In the genomic region with DNA sequence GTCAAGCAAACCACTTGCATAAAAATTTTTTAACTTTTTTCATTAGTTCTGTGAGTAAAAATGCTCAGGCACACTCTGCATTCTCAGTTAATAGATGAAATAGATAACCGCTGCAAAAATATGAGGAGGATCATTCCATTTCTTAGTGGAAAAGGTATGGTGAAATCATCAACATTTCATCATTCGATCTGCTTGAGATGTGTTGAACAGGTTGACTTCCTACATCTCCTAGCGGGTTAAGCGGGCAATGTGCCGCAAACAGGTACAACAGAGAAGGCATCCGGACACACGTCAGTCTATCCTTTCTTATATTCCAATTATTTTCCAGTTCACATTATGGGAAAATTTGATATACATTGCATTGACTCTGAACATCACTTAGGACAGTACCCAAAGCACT, we compare ENCODE assay signal across 21 cellular contexts. TPM values are rescaled to one million over a fixed set of nuclear protein-coding genes. Genes with fewer than 3 reads are reported as not detected.
DNase-seq lines count a peak whose midpoint lies in the region; ATAC-seq and TF ChIP-seq lines count a peak whose summit lies in the region.
"Had no signal": no experiment of that assay in that cellular context is flagged by ENCODE, and none has a peak within 500 bp of the region (broad histone marks: within the 10 kb centered on the region; RNA-seq: fewer than 3 reads in every experiment).

No MANE protein-coding gene starts in this region.

- no peak overlapping the region for H3K4me2 ChIP-seq in H9 (ENCODE audit: insufficient read depth, insufficient read length, low read length)

- intact Hi-C loops in left ventricle myocardium inferior (cut with micrococcal nuclease): no loop called here
- intact Hi-C loops in heart left ventricle (cut with DNase I): loop anchor here in 2 of 10 donors (5.0 to 10.0 kb wide), 2 partner anchors 38 to 66 kb away; no protein-coding TSS in a partner anchor
- intact Hi-C loops in esophagus muscularis mucosa (cut with DNase I): no loop called here

- TF ChIP-seq EP300 in esophagus muscularis mucosa (IDR thresholded peaks at IDR 0.05): no peak

- H4K8ac ChIP-seq in H9 (replicated peaks; ENCODE audit: insufficient read length, low read depth, low read length): no peak overlapping the region

- H2BK12ac ChIP-seq in H9 (ENCODE audit: insufficient read length, low read depth, low read length): no peak overlapping the region

- H3K18ac ChIP-seq in H9 (ENCODE audit: insufficient read length, low read depth, low read length): no peak overlapping the region

- H3K79me1 ChIP-seq in H9 (ENCODE audit: insufficient read depth, low read depth, low read length, poor library complexity, severe bottlenecking): no peaks in the 10 kb centered on the region

- no peak overlapping the region for H2BK120ac ChIP-seq in H9 (ENCODE audit: low read depth, low read length, poor library complexity, severe bottlenecking)

- no peak overlapping the region for H2BK5ac ChIP-seq in H9 (ENCODE audit: insufficient read length, low read length)

- no peak overlapping the region for H3K23ac ChIP-seq in H9 (ENCODE audit: insufficient read length, low read depth, low read length)

- H3K27me3 Mint-ChIP-seq in T-helper 17 cell (no peaks in the 10 kb centered on the region), H9 (ENCODE audit: low read depth) (no peaks in the 10 kb centered on the region; the same call in 1 of the 2 replicates)

- H4K91ac ChIP-seq in H9 (ENCODE audit: insufficient read length, low read depth, low read length): no peak overlapping the region

- H3K14ac ChIP-seq in H9 (ENCODE audit: insufficient read depth, low read length): no peak overlapping the region

- no peak overlapping the region for H2AK5ac ChIP-seq in H9 (ENCODE audit: insufficient read length, low read length)

- no peak overlapping the region for H3K4me3 Mint-ChIP-seq in T-helper 17 cell
- H3K4me3 Mint-ChIP-seq in H9: no peak overlapping the region
- H3K4me3 Mint-ChIP-seq: CD8-positive, alpha-beta T cell had no signal

- ATAC-seq in heart left ventricle: no peak
- no peak for ATAC-seq in T-helper 17 cell
- ATAC-seq in HG03439 (IDR thresholded peaks at IDR 0.05; ENCODE audit: unreplicated experiment): no peak
- ATAC-seq: CD8-positive, alpha-beta T cell had no signal

- TF ChIP-seq POLR2A in heart left ventricle (IDR thresholded peaks at IDR 0.05) (no peak), esophagus muscularis mucosa (IDR thresholded peaks at IDR 0.05; ENCODE audit: low read depth) (no peak)

- no peak overlapping the region for H2BK15ac ChIP-seq in H9 (ENCODE audit: low read depth, low read length)

- H3K79me2 ChIP-seq in H9 (ENCODE audit: insufficient read depth, low read length): no peaks in the 10 kb centered on the region

- H2AFZ ChIP-seq in H9 (ENCODE audit: low read length): no peak overlapping the region

- TF ChIP-seq CTCF in left ventricle myocardium inferior (IDR thresholded peaks at IDR 0.05; ENCODE audit: borderline replicate concordance) (no peak), heart left ventricle (IDR thresholded peaks at IDR 0.05) (no peak), esophagus muscularis mucosa (IDR thresholded peaks at IDR 0.05) (no peak), H9 (conservative IDR thresholded peaks at IDR 0.05) (no peak)

- DNase-seq in left ventricle myocardium inferior (no peak), heart left ventricle (no peak), T-helper 17 cell (no peak), esophagus muscularis mucosa (ENCODE audit: extremely low spot score) (peak; percentile 7), H9 (no peak), superior temporal gyrus (ENCODE audit: extremely low spot score) (no peak)
- DNase-seq: AML-193; C1 segment of cervical spinal cord; CD8-positive, alpha-beta T cell; DMS153; KBM-7; NCI-H1092; NCI-H1436; NCI-H187 treated with DMSO at 0.1 percent for 48 hours; NCI-H2227 treated with DMSO at 0.1 percent for 48 hours; NCI-H510A treated with DMSO at 0.1 percent for 48 hours; NCI-H748 treated with DMSO at 0.1 percent for 48 hours; NK-92 treated with Interleukin-12 subunit alpha and Interleukin-12 subunit beta, amount 100 ng/mL, for 24 hours; Peyer's patch had no signal

- no peak overlapping the region for H3K56ac ChIP-seq in H9 (ENCODE audit: insufficient read length, low read depth, low read length)

- H3K9me3 Mint-ChIP-seq in H9: no peaks in the 10 kb centered on the region
- H3K9me3 Mint-ChIP-seq: CD8-positive, alpha-beta T cell had no signal

- H3K27ac ChIP-seq in left ventricle myocardium inferior (replicated peaks) (peak overlapping the region; percentile 27), heart left ventricle (no peak overlapping the region), esophagus muscularis mucosa (replicated peaks in 1 of 4) (no peak overlapping the region), H9 (ENCODE audit: insufficient read length, low read depth, low read length) (no peak overlapping the region)
- H3K27ac ChIP-seq: Peyer's patch had no signal

- H4K5ac ChIP-seq in H9 (ENCODE audit: insufficient read length, low read depth, low read length): no peak overlapping the region

- WGBS in heart left ventricle, 4 donors: 93 to 97% (median 95%) methylated on average over 7 of the region's 7 CpGs
- WGBS in esophagus muscularis mucosa: 97% methylated on average over 7 of the region's 7 CpGs
- no CpG with 5 or more reads among the region's 7 CpGs for WGBS in H9 (ENCODE audit: extremely low coverage, insufficient read length, low lambda C conversion rate)

- no peaks in the 10 kb centered on the region for H3K36me3 ChIP-seq in left ventricle myocardium inferior
- peaks cover 0 to 6% (median 0%) of the 10 kb centered on the region in 9 donors for H3K36me3 ChIP-seq in heart left ventricle
- H3K36me3 ChIP-seq in esophagus muscularis mucosa: no peaks in the 10 kb centered on the region
- H3K36me3 ChIP-seq: Peyer's patch had no signal

- H3K4ac ChIP-seq in H9 (ENCODE audit: low read depth, low read length): no peak overlapping the region

- H3K27ac Mint-ChIP-seq in T-helper 17 cell (peak overlapping the region; percentile 87), H9 (no peak overlapping the region)
- H3K27ac Mint-ChIP-seq: CD8-positive, alpha-beta T cell had no signal

- H3K4me1 ChIP-seq in left ventricle myocardium inferior (peaks cover 76% of the 10 kb centered on the region), heart left ventricle (peaks cover 0 to 61% (median 44%) of the 10 kb centered on the region in 12 donors), esophagus muscularis mucosa (peaks cover 37 to 62% (median 59%) of the 10 kb centered on the region in 4 donors), H9 (ENCODE audit: insufficient read depth, low read length) (peaks cover 4% of the 10 kb centered on the region; the same call in 1 of the 2 replicates)
- H3K4me1 ChIP-seq: Peyer's patch had no signal

- no peak overlapping the region for H3K9ac ChIP-seq in H9 (ENCODE audit: extremely low read depth, insufficient read length, low read length)

- H3K27me3 ChIP-seq in left ventricle myocardium inferior (ENCODE audit: low read depth) (no peaks in the 10 kb centered on the region), heart left ventricle (no peaks in the 10 kb centered on the region), esophagus muscularis mucosa (no peaks in the 10 kb centered on the region), H9 (ENCODE audit: insufficient read depth, low read length) (no peaks in the 10 kb centered on the region)
- H3K27me3 ChIP-seq: Peyer's patch had no signal

- no peaks in the 10 kb centered on the region for H3K23me2 ChIP-seq in H9 (ENCODE audit: insufficient read length, low read depth, low read length, poor library complexity, severe bottlenecking)

- no peaks in the 10 kb centered on the region for H3K9me3 ChIP-seq in left ventricle myocardium inferior (replicated peaks)
- no peaks in the 10 kb centered on the region for H3K9me3 ChIP-seq in heart left ventricle
- no peaks in the 10 kb centered on the region for H3K9me3 ChIP-seq in T-helper 17 cell (ENCODE audit: control insufficient read depth, low read length, poor library complexity, severe bottlenecking)
- no peaks in the 10 kb centered on the region for H3K9me3 ChIP-seq in esophagus muscularis mucosa
- H3K9me3 ChIP-seq in H9 (ENCODE audit: control insufficient read depth, low read depth, low read length): no peaks in the 10 kb centered on the region
- H3K9me3 ChIP-seq: Peyer's patch had no signal

- H3K4me1 Mint-ChIP-seq in T-helper 17 cell: peaks cover 38% of the 10 kb centered on the region
- H3K4me1 Mint-ChIP-seq in H9: peaks cover 24 to 25% of the 10 kb centered on the region in 2 experiments

- H4K20me1 ChIP-seq in H9 (ENCODE audit: control insufficient read depth, insufficient read depth, insufficient read length): no peaks in the 10 kb centered on the region

- no peak overlapping the region for H2BK20ac ChIP-seq in H9 (ENCODE audit: low read depth, low read length, poor library complexity, severe bottlenecking)

- H3T11ph ChIP-seq in H9 (ENCODE audit: low read length): no peak overlapping the region

- peaks cover 3% of the 10 kb centered on the region for H3K36me3 Mint-ChIP-seq in T-helper 17 cell (ENCODE audit: low read depth)
- peaks cover 0 to 6% (median 0%) of the 10 kb centered on the region in 3 experiments; a peak in 2 of 7 replicates for H3K36me3 Mint-ChIP-seq in H9 (ENCODE audit: insufficient read depth in 1 of 3, low read depth in 3 of 3)
- H3K36me3 Mint-ChIP-seq: CD8-positive, alpha-beta T cell had no signal

- H3K4me3 ChIP-seq in left ventricle myocardium inferior (no peak overlapping the region), heart left ventricle (no peak overlapping the region), esophagus muscularis mucosa (no peak overlapping the region)
- H3K4me3 ChIP-seq: Peyer's patch had no signal

RNA-seq across cellular contexts. Expression of a gene that starts 33.6 kb away (rescaled TPM):
- 248 TPM for total RNA-seq in left ventricle myocardium inferior
- 100 to 1,000 TPM; 223 to 609 (median 282) TPM for total RNA-seq in heart left ventricle
- 100 to 1,000 TPM in 1 of 2 donors, 10 to 100 TPM in 1; 86.0 to 132 TPM for polyA plus RNA-seq in heart left ventricle
- total RNA-seq in T-helper 17 cell: 10 to 100 TPM; 61.3 to 65.7 TPM
- 100 to 1,000 TPM; 493 to 813 (median 584) TPM for total RNA-seq in esophagus muscularis mucosa
- total RNA-seq in H9 (2021): 5.9 and 6.0 TPM in 2 replicates
- total RNA-seq: OCI-LY7 had no signal
